Comparison of ENCODE assay signal across 13 cellular contexts in genomic region chr5:83567741-83568530, GRCh38.
DNase-seq lines count a peak whose midpoint lies in the region; ATAC-seq and TF ChIP-seq lines count a peak whose summit lies in the region.
"Had no signal": no experiment of that assay in that cellular context is flagged by ENCODE, and none has a peak within 500 bp of the region (broad histone marks: within the 10 kb centered on the region; RNA-seq: fewer than 3 reads in every experiment).

No MANE protein-coding gene starts in this region.

- H3K4me1 ChIP-seq in adipocyte (ENCODE audit: control insufficient read depth, insufficient read depth, low read length), result peaks cover 51% of the 10 kb centered on the region
- H3K4me1 ChIP-seq: gastrocnemius medialis had no signal

- H3K9ac ChIP-seq in adipocyte (ENCODE audit: low read length), result peak overlapping the region; percentile 79
- H3K9ac ChIP-seq: BLaER1 treated with 17β-estradiol and CSF1 and Interleukin-3, amounts not matched to agents 10 nM and 100 nM had no signal

- peak; percentile 86 for DNase-seq in A172 (ENCODE audit: low spot score)
- DNase-seq in HCEC 1CT, result peak; percentile 92
- DNase-seq in adipocyte (ENCODE audit: low read depth), result peak; percentile 92
- DNase-seq in foreskin fibroblast, result peak; percentile 81 to 92
- DNase-seq in COR-L47 (lab: John Stamatoyannopoulos, UW), result no peak
- DNase-seq in retina, result no peak
- DNase-seq: activated CD4-positive, alpha-beta T cell treated with anti-CD3 and anti-CD28 coated beads for 1 hour; gastrocnemius medialis; midbrain had no signal

- no peak for TF ChIP-seq CTCF in foreskin fibroblast (IDR thresholded peaks at IDR 0.05; ENCODE audit: low read depth, low read length)

- peak overlapping the region; percentile 69 for H3K4me3 ChIP-seq in adipocyte (ENCODE audit: low read length)
- no peak overlapping the region for H3K4me3 ChIP-seq in foreskin fibroblast (ENCODE audit: low read depth in 1 of 2, low read length in 2 of 2)
- H3K4me3 ChIP-seq: BLaER1 treated with 17β-estradiol and CSF1 and Interleukin-3, amounts not matched to agents 10 nM and 100 nM; gastrocnemius medialis had no signal

- H3K36me3 ChIP-seq in adipocyte (ENCODE audit: control insufficient read depth, insufficient read depth, low read length, severe bottlenecking), result peaks cover 22% of the 10 kb centered on the region
- H3K36me3 ChIP-seq: BLaER1 treated with 17β-estradiol and CSF1 and Interleukin-3, amounts not matched to agents 10 nM and 100 nM; gastrocnemius medialis had no signal

- H3K27me3 ChIP-seq in adipocyte (replicated peaks; ENCODE audit: control insufficient read depth, insufficient read depth, low read length), result no peaks in the 10 kb centered on the region
- H3K27me3 ChIP-seq: BLaER1 treated with 17β-estradiol and CSF1 and Interleukin-3, amounts not matched to agents 10 nM and 100 nM; gastrocnemius medialis had no signal

- ATAC-seq in activated CD4-positive, CD25-positive, alpha-beta regulatory T cell treated with anti-CD3 and anti-CD28 coated beads, Interleukin-2, amount 50 U/mL, for 24 hours, result no peak
- ATAC-seq in HG02642 (IDR thresholded peaks at IDR 0.05; ENCODE audit: poor library complexity, unreplicated experiment), result no peak
- ATAC-seq: activated naive CD4-positive, alpha-beta T cell treated with anti-CD3 and anti-CD28 coated beads, Interleukin-2, amount 50 U/mL, for 72 hours had no signal

- peaks cover 5% of the 10 kb centered on the region for H3K9me3 ChIP-seq in adipocyte (ENCODE audit: control insufficient read depth, low read length)
- H3K9me3 ChIP-seq: gastrocnemius medialis had no signal

Comparison
In these comparisons a context has a peak if more than half of its experiments do, and no peak if none do; other contexts are left out.
1. DNase-seq: peak in A172 (single experiment), HCEC 1CT (single experiment), adipocyte (single experiment) and foreskin fibroblast (2 of 2); none in COR-L47 (single experiment) and retina (single experiment).